Comparison of ENCODE assay signal across 8 cellular contexts in the genomic region with DNA sequence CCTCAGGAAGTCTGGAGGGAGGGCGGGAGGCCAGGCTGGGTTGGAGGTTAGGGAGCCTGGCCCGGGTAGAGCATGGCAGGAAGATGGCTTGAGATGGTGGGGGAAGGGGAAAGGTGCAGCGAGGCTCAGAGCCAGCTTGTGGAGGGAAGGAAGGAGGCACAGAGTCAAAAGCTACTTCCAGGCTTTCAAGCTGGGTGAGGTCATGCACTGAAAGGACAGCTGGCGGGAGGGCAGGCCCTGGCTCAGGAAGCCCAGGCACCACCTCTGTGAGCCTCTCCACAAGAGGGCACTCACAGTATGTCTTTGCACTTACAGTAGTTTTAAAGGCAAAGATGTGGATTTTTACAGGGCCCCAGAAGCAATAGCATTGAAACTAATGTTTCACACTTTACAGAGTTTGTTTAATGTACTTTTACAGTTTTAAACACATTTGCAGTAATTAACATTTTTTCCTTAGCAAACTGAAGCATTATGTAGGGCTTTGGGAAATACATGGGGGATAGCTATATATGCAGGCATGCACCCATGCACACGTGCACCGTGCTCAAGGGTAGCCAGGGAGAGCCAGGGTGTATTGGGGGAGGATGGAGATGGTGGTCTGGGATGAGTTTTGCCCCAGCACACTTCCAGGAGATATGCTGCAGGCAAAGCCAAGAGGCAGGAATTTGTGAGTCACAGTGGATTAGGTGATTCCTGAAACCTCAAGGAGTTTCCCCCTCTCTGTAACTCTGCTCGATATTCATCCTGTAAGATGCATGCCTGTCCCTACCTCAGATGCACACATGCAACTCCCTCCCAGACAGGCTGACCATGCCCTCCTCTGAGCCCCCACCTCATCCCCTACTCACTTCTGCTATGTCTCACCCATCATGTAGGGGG. TPM values are rescaled to one million over a fixed set of nuclear protein-coding genes. Genes with fewer than 3 reads are reported as not detected.
DNase-seq lines count a peak whose midpoint lies in the region; ATAC-seq and TF ChIP-seq lines count a peak whose summit lies in the region.

No MANE protein-coding gene starts in this region.

- H3K4me3 Mint-ChIP-seq in CD4-positive, alpha-beta memory T cell = no peak overlapping the region

- H3K4me1 Mint-ChIP-seq in CD4-positive, alpha-beta memory T cell = peaks cover 7 to 16% (median 11%) of the 10 kb centered on the region in 4 donors

- no peak overlapping the region for H3K27ac ChIP-seq in CD4-positive, alpha-beta memory T cell (ENCODE audit: low read depth, low read length)
- H3K27ac ChIP-seq in HEK293 (ENCODE audit: extremely low read depth, low read depth, low read length) (no peak overlapping the region), muscle layer of duodenum (ENCODE audit: low read length) (peak overlapping the region; percentile 23), tibial nerve (peak overlapping the region in 2 of 4 donors; percentile 16 to 56)

- CTCF ChIA-PET in CD4-positive, alpha-beta memory T cell (lab: Charles Lee; ENCODE audit: partially characterized antibody) = interaction anchor here (0.6 to 10.7 kb wide), 24 partner anchors 8 to 138 kb away, joined by 3 to 203 read pairs (median 5); a partner anchor contains a TSS
- CTCF ChIA-PET in HEK293 (lab: Yijun Ruan, JAX) = interaction anchor here (0.6 to 9.2 kb wide), 27 partner anchors 9 to 894 kb away, joined by 3 to 94 read pairs (median 4); a partner anchor contains a TSS

- no peak for TF ChIP-seq POLR2A in tibial nerve (IDR thresholded peaks at IDR 0.05)

- no peaks in the 10 kb centered on the region for H3K27me3 Mint-ChIP-seq in CD4-positive, alpha-beta memory T cell

- H3K9me3 ChIP-seq in CD4-positive, alpha-beta memory T cell (ENCODE audit: control insufficient read depth in 1 of 2, low read length in 2 of 2) = no peaks in the 10 kb centered on the region
- H3K9me3 ChIP-seq in HEK293 (ENCODE audit: control insufficient read depth, insufficient read depth, low read depth, low read length) (no peaks in the 10 kb centered on the region), muscle layer of duodenum (ENCODE audit: control insufficient read depth in 1 of 2, low read length in 2 of 2) (no peaks in the 10 kb centered on the region), tibial nerve (no peaks in the 10 kb centered on the region)

- H3K36me3 Mint-ChIP-seq in CD4-positive, alpha-beta memory T cell = no peaks in the 10 kb centered on the region

- H3K4me3 ChIP-seq in CD4-positive, alpha-beta memory T cell (ENCODE audit: low read length in 2 of 2) = no peak overlapping the region
- no peak overlapping the region for H3K4me3 ChIP-seq in HEK293 (ENCODE audit: low read depth, low read length)
- no peak overlapping the region for H3K4me3 ChIP-seq in muscle layer of duodenum (ENCODE audit: low read depth in 1 of 2, low read length in 2 of 2)
- no peak overlapping the region for H3K4me3 ChIP-seq in tibial nerve

- no peaks in the 10 kb centered on the region for H3K9me3 Mint-ChIP-seq in CD4-positive, alpha-beta memory T cell

- POLR2A ChIA-PET in CD4-positive, alpha-beta memory T cell (lab: Charles Lee; ENCODE audit: partially characterized antibody) = interaction anchor here (0.9 to 5.8 kb wide), 4 partner anchors 17 to 89 kb away, joined by 3 to 36 read pairs (median 9); a partner anchor contains a TSS
- POLR2A ChIA-PET in HEK293 (lab: Yijun Ruan, JAX) = interaction anchor here (0.9 to 1.7 kb wide), 3 partner anchors 12 to 50 kb away, joined by 3 to 5 read pairs (median 4); no protein-coding TSS in a partner anchor

- H3K4me1 ChIP-seq in CD4-positive, alpha-beta memory T cell (ENCODE audit: insufficient read depth, low read length) = peaks cover 5% of the 10 kb centered on the region
- peaks cover 6% of the 10 kb centered on the region for H3K4me1 ChIP-seq in HEK293 (ENCODE audit: control insufficient read depth, insufficient read depth, low read length)
- H3K4me1 ChIP-seq in muscle layer of duodenum (ENCODE audit: control insufficient read depth in 1 of 2, insufficient read depth in 2 of 2, low read length in 2 of 2) = peaks cover 6 to 12% of the 10 kb centered on the region in 2 donors
- peaks cover 0 to 23% (median 7%) of the 10 kb centered on the region in 4 donors for H3K4me1 ChIP-seq in tibial nerve

- peak; percentile 60 to 66 (median 64) for DNase-seq in CD4-positive, alpha-beta memory T cell
- DNase-seq in NOMO-1 treated with dmso at 0.1 percent for 144 hours (lab: John Stamatoyannopoulos, UW; ENCODE audit: unreplicated experiment) = peak; percentile 37
- DNase-seq in activated T-cell treated with anti-CD3 and anti-CD28 coated beads for 24 hours (ENCODE audit: low read depth) = peak; percentile 46
- peak; percentile 63 to 79 for DNase-seq in tibial nerve (ENCODE audit: low spot score in 2 of 2)

- H3K36me3 ChIP-seq in CD4-positive, alpha-beta memory T cell (ENCODE audit: insufficient read depth, low read length) = no peaks in the 10 kb centered on the region
- H3K36me3 ChIP-seq in HEK293 (ENCODE audit: control insufficient read depth in 2 of 2, insufficient read depth in 1 of 2, low read length in 2 of 2) = no peaks in the 10 kb centered on the region
- no peaks in the 10 kb centered on the region for H3K36me3 ChIP-seq in muscle layer of duodenum (ENCODE audit: control insufficient read depth in 1 of 2, insufficient read depth in 2 of 2, low read length in 2 of 2)
- no peaks in the 10 kb centered on the region for H3K36me3 ChIP-seq in tibial nerve

- peak overlapping the region in 1 of 7 donors; percentile 5 for H3K27ac Mint-ChIP-seq in CD4-positive, alpha-beta memory T cell

- ATAC-seq in esophagus mucosa (peak; percentile 87), GM18873 (IDR thresholded peaks at IDR 0.05; ENCODE audit: low FRiP score, unreplicated experiment) (no peak)

- TF ChIP-seq CTCF in HEK293 (tag by site-specific recombination; IDR thresholded peaks at IDR 0.05) = peak; percentile 72
- peak; percentile 56 to 78 (median 67) for TF ChIP-seq CTCF in tibial nerve (IDR thresholded peaks at IDR 0.05)

- intact Hi-C loops in CD4-positive, alpha-beta memory T cell (cut with micrococcal nuclease) = loop anchor here (1.0 kb wide), 2 partner anchors 16 to 39 kb away; no protein-coding TSS in a partner anchor

- no peak for TF ChIP-seq EP300 in tibial nerve (IDR thresholded peaks at IDR 0.05)

- 52 to 55% methylated on average over 7 of the region's 7 CpGs for WGBS in tibial nerve, 2 donors

- H3K27me3 ChIP-seq in CD4-positive, alpha-beta memory T cell (ENCODE audit: insufficient read depth, low read length) = no peaks in the 10 kb centered on the region
- H3K27me3 ChIP-seq in muscle layer of duodenum (ENCODE audit: low read depth, low read length) = no peaks in the 10 kb centered on the region
- H3K27me3 ChIP-seq in tibial nerve = no peaks in the 10 kb centered on the region

TF ChIP-seq in HEK293, 187 proteins besides CTCF, POLR2A, EP300 and RAD21 (continues in another document):
- TF ChIP-seq, protein P1, sequence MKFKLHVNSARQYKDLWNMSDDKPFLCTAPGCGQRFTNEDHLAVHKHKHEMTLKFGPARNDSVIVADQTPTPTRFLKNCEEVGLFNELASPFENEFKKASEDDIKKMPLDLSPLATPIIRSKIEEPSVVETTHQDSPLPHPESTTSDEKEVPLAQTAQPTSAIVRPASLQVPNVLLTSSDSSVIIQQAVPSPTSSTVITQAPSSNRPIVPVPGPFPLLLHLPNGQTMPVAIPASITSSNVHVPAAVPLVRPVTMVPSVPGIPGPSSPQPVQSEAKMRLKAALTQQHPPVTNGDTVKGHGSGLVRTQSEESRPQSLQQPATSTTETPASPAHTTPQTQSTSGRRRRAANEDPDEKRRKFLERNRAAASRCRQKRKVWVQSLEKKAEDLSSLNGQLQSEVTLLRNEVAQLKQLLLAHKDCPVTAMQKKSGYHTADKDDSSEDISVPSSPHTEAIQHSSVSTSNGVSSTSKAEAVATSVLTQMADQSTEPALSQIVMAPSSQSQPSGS (tag by site-specific recombination; IDR thresholded peaks at IDR 0.05; ENCODE audit: low read depth) = peak; percentile 70; the same call in 1 of the 2 replicates
- TF ChIP-seq ZNF530 (tag by site-specific recombination; IDR thresholded peaks at IDR 0.05; ENCODE audit: low read depth) (no peak), SCRT2 (tag by site-specific recombination; IDR thresholded peaks at IDR 0.05) (no peak), KLF10 (tag by site-specific recombination; IDR thresholded peaks at IDR 0.05) (no peak), PRDM1 (tag by site-specific recombination; IDR thresholded peaks at IDR 0.05) (0 out of 2 replicates have a peak, but pooled peaks have one; percentile 15), ZBTB48 (tag by site-specific recombination; IDR thresholded peaks at IDR 0.05) (peak; percentile 77), ZNF585B (tag by site-specific recombination; IDR thresholded peaks at IDR 0.05) (no peak), ZNF302 (tag by site-specific recombination; IDR thresholded peaks at IDR 0.05; ENCODE audit: low read depth) (no peak), ZNF529 (tag by site-specific recombination; IDR thresholded peaks at IDR 0.05; ENCODE audit: insufficient replicate concordance) (no peak), OVOL3 (tag by site-specific recombination; IDR thresholded peaks at IDR 0.05) (no peak), KLF8 (tag by site-specific recombination; IDR thresholded peaks at IDR 0.05) (peak; percentile 43; the same call in 1 of the 2 replicates)

RNA-seq across cellular contexts. Expression of a gene that starts 6.1 kb away (rescaled TPM):
- total RNA-seq in CD4-positive, alpha-beta memory T cell = 10 to 100 TPM; 33.6 to 39.8 TPM
- 10 to 100 TPM; 14.8 to 18.2 TPM for polyA plus RNA-seq in CD4-positive, alpha-beta memory T cell
- 167 TPM for total RNA-seq in esophagus mucosa
- total RNA-seq in tibial nerve = 100 to 1,000 TPM; 111 to 202 (median 168) TPM

RNA-seq across cellular contexts. Expression of a gene that starts 11.4 kb away (rescaled TPM):
- under 1 TPM in 1 of 2 experiments, not detected in 1; 0.14 TPM for total RNA-seq in CD4-positive, alpha-beta memory T cell
- not detected for polyA plus RNA-seq in CD4-positive, alpha-beta memory T cell
- total RNA-seq in esophagus mucosa = 0.32 TPM
- total RNA-seq in tibial nerve = 1 to 10 TPM in 1 of 4 donors, under 1 TPM in 2, not detected in 1; 0.21 to 3.5 (median 0.90) TPM

RNA-seq across cellular contexts. Expression of a gene that starts 11.5 kb away (rescaled TPM):
- total RNA-seq in CD4-positive, alpha-beta memory T cell = 1 to 10 TPM; 4.0 to 4.1 TPM
- not detected for polyA plus RNA-seq in CD4-positive, alpha-beta memory T cell
- total RNA-seq in esophagus mucosa (1.3 TPM), tibial nerve (1 to 10 TPM in 3 of 4 donors, under 1 TPM in 1; 0.90 to 4.2 (median 1.7) TPM)

RNA-seq across cellular contexts. Expression of a gene that starts 18.5 kb away (rescaled TPM):
- total RNA-seq in CD4-positive, alpha-beta memory T cell = 1 to 10 TPM; 6.0 to 8.5 TPM
- polyA plus RNA-seq in CD4-positive, alpha-beta memory T cell = 1 to 10 TPM; 2.5 to 3.5 TPM
- total RNA-seq in esophagus mucosa (12.1 TPM), tibial nerve (1 to 10 TPM in 3 of 4 donors, under 1 TPM in 1; 0.87 to 4.2 (median 1.8) TPM)

RNA-seq across cellular contexts. Expression of a gene that starts 33.6 kb away (rescaled TPM):
- 1 to 10 TPM; 2.0 to 4.3 TPM for total RNA-seq in CD4-positive, alpha-beta memory T cell
- 1 to 10 TPM in 1 of 2 donors, under 1 TPM in 1; 0.34 to 1.5 TPM for polyA plus RNA-seq in CD4-positive, alpha-beta memory T cell
- total RNA-seq in esophagus mucosa = 20.6 TPM
- total RNA-seq in tibial nerve = 1 to 10 TPM in 2 of 4 donors, under 1 TPM in 1, not detected in 1; 0.63 to 1.2 (median 1.2) TPM
